ENCODE assay signal across 32 cellular contexts in the genomic region with DNA sequence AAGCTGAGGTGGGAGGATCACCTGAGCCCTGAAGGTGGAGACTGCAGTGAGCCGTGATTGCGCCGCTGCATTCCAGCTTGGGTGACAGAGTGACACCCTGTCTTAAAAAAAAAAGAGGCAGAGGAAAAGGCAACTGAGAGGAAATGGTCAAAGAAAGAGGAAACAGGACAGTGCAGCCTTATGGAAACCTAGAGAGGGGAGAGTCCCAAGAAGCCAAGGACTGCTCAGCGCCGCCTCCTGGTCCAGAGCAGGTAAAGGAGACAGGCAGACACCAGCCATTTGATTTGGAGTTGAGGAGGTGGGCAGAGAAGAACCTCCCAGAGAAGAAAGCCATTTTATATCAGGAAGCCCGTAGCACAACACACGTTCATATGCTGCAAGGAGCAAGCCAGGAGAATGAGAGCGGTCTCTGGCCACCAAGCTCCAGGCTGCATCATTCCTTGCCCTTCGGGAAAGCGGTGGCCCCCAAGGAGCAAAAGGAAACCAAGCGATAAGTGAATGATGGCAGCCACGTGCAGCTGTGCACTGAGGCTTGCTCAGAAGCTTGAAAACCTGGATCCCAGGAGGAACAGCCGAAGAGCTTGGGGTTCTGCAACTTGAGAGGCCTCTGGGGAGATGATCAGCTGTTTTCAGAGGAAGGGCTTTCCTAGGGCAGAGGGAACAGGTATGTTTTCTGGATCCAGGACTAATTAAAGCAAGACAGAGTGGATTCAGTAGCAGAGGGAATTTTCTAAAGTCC. TPM values are rescaled to one million over a fixed set of nuclear protein-coding genes. Genes with fewer than 3 reads are reported as not detected.
A peak's percentile ranks its signal among the peaks of the same experiment; 100 is the strongest.
DNase-seq lines count a peak whose midpoint lies in the region; ATAC-seq, FAIRE-seq and TF ChIP-seq lines count a peak whose summit lies in the region.
"Had no signal": no experiment of that assay in that cellular context is flagged by ENCODE, and none has a peak within 500 bp of the region (broad histone marks: within the 10 kb centered on the region; RNA-seq: fewer than 3 reads in every experiment).

No MANE protein-coding gene starts in this region.

- no peak for TF ChIP-seq POLR2A in NB4 (IDR thresholded peaks at IDR 0.05; ENCODE audit: extremely low read depth, insufficient read length)
- no peak for TF ChIP-seq POLR2A in GM12878 (IDR thresholded peaks at IDR 0.05; ENCODE audit: low read depth, low read length)

- peaks cover 24% of the 10 kb centered on the region for H3K4me1 Mint-ChIP-seq in neural progenitor cell
- no peaks in the 10 kb centered on the region for H3K4me1 Mint-ChIP-seq in natural killer cell
- H3K4me1 Mint-ChIP-seq: activated naive CD8-positive, alpha-beta T cell treated with anti-CD3 and anti-CD28 coated beads for 36 hours; CD8-positive, alpha-beta memory T cell had no signal

- ATAC-seq in GM12878 (peak; percentile 66), natural killer cell (no peak), lower lobe of right lung (no peak), left cardiac atrium (no peak), GM19397 (IDR thresholded peaks at IDR 0.05; ENCODE audit: unreplicated experiment) (no peak)
- ATAC-seq: activated CD8-positive, alpha-beta memory T cell treated with anti-CD3 and anti-CD28 coated beads, Interleukin-2, amount 10 ng/mL, durations not matched to agents 7 days and 5 days; effector memory CD8-positive, alpha-beta T cell; left colon had no signal

- no peaks in the 10 kb centered on the region for H3K9me3 ChIP-seq in GM12878 (replicated peaks; ENCODE audit: control insufficient read depth, insufficient read depth, low read length)
- H3K9me3 ChIP-seq in neural progenitor cell (ENCODE audit: low read depth): no peaks in the 10 kb centered on the region
- H3K9me3 ChIP-seq in lower lobe of right lung: no peaks in the 10 kb centered on the region
- H3K9me3 ChIP-seq: prostate gland, stomach had no signal

- TF ChIP-seq CTCF in GM12873 (IDR thresholded peaks at IDR 0.05; ENCODE audit: insufficient read depth, low read depth, low read length, missing control alignments) (peak; percentile 32), NB4 (IDR thresholded peaks at IDR 0.05; ENCODE audit: low read depth, low read length) (no peak), GM12878 (IDR thresholded peaks at IDR 0.05 in 2 of 3, conservative IDR thresholded peaks at IDR 0.05 in 1 of 3; ENCODE audit: control insufficient read depth in 2 of 3, extremely low read depth in 1 of 3, insufficient read depth in 1 of 3, low read depth in 3 of 3, low read length in 3 of 3) (peak; percentile 23 to 35 (median 29); a peak in 4 of 6 replicates), neural progenitor cell (IDR thresholded peaks at IDR 0.05) (no peak), natural killer cell (IDR thresholded peaks at IDR 0.05) (no peak), lower lobe of right lung (IDR thresholded peaks at IDR 0.05) (no peak)

- H3K27me3 Mint-ChIP-seq in neural progenitor cell (ENCODE audit: insufficient read depth, low read depth): no peaks in the 10 kb centered on the region
- peaks cover 0 to 9% of the 10 kb centered on the region in 2 donors for H3K27me3 Mint-ChIP-seq in natural killer cell (ENCODE audit: low read depth in 2 of 2)
- H3K27me3 Mint-ChIP-seq: activated CD8-positive, alpha-beta memory T cell treated with anti-CD3 and anti-CD28 coated beads, Interleukin-2, amount 10 ng/mL, durations not matched to agents 7 days and 5 days had no signal

- H3K36me3 Mint-ChIP-seq in neural progenitor cell: peaks cover 3% of the 10 kb centered on the region
- H3K36me3 Mint-ChIP-seq in natural killer cell: no peaks in the 10 kb centered on the region
- H3K36me3 Mint-ChIP-seq: activated CD8-positive, alpha-beta memory T cell treated with anti-CD3 and anti-CD28 coated beads, Interleukin-2, amount 10 ng/mL, durations not matched to agents 7 days and 5 days had no signal

- H3K4me2 ChIP-seq in GM12878 (ENCODE audit: control insufficient read depth, insufficient read depth) (no peak overlapping the region), neural progenitor cell (no peak overlapping the region)

- H2AFZ ChIP-seq in GM12878 (ENCODE audit: control insufficient read depth, low read depth, low read length) (no peak overlapping the region), neural progenitor cell (replicated peaks) (peak overlapping the region; percentile 58)

- TF ChIP-seq RAD21 in GM12878 (IDR thresholded peaks at IDR 0.05; ENCODE audit: insufficient read depth, low read depth, low read length): no peak

- WGBS in GM12878 (ENCODE audit: insufficient coverage, insufficient replicate concordance, low lambda C conversion rate, missing lambda C conversion rate): 67% methylated on average over 13 of the region's 13 CpGs

- H3K4me3 ChIP-seq in NB4 (ENCODE audit: low read depth, low read length): no peak overlapping the region
- no peak overlapping the region for H3K4me3 ChIP-seq in GM12878
- no peak overlapping the region for H3K4me3 ChIP-seq in neural progenitor cell
- H3K4me3 ChIP-seq in lower lobe of right lung: no peak overlapping the region
- H3K4me3 ChIP-seq: prostate gland, skin epidermis, stomach had no signal

- in situ Hi-C loops in GM12878 (cut with MboI): no loop called here

- H3K79me2 ChIP-seq in GM12878 (ENCODE audit: control insufficient read depth, insufficient read depth, low read length) (no peaks in the 10 kb centered on the region), neural progenitor cell (ENCODE audit: low read depth) (no peaks in the 10 kb centered on the region)

- intact Hi-C loops in GM12878 (cut with micrococcal nuclease; ENCODE audit: unreplicated experiment): no loop called here
- intact Hi-C loops in natural killer cell (cut with micrococcal nuclease): no loop called here
- intact Hi-C loops in lower lobe of right lung (cut with DNase I): no loop called here
- intact Hi-C loops in left cardiac atrium (cut with DNase I): no loop called here

- H3K4me1 ChIP-seq in GM12878 (ENCODE audit: control insufficient read depth, insufficient read depth, low read length) (no peaks in the 10 kb centered on the region), neural progenitor cell (peaks cover 13% of the 10 kb centered on the region), lower lobe of right lung (peaks cover 13% of the 10 kb centered on the region)
- H3K4me1 ChIP-seq: prostate gland had no signal

- H3K27ac ChIP-seq in GM12878 (ENCODE audit: control insufficient read depth, insufficient read depth): no peak overlapping the region
- H3K27ac ChIP-seq in neural progenitor cell: no peak overlapping the region
- H3K27ac ChIP-seq in lower lobe of right lung: no peak overlapping the region
- H3K27ac ChIP-seq: prostate gland, skin epidermis, stomach had no signal

- no peaks in the 10 kb centered on the region for H3K27me3 ChIP-seq in GM12878 (replicated peaks in 1 of 2; ENCODE audit: control insufficient read depth in 2 of 2, insufficient read depth in 2 of 2, low read length in 1 of 2)
- no peaks in the 10 kb centered on the region for H3K27me3 ChIP-seq in neural progenitor cell
- H3K27me3 ChIP-seq in lower lobe of right lung (ENCODE audit: low read depth): no peaks in the 10 kb centered on the region
- H3K27me3 ChIP-seq: stomach had no signal

- no peak for FAIRE-seq in GM12878 (lab: Jason Lieb, UNC)
- FAIRE-seq: GM18507 had no signal

- no peaks in the 10 kb centered on the region for H3F3A ChIP-seq in neural progenitor cell (ENCODE audit: low read depth)

- POLR2A ChIA-PET in GM12878 (lab: Charles Lee): no interaction called here

- no TSS peak for BruUV-seq in GM12878 (replicated peaks; lab: Mats Ljungman, UMichigan)

- no peak overlapping the region for H3K9ac ChIP-seq in GM12878 (ENCODE audit: control insufficient read depth, insufficient read depth, low read length)
- no peak overlapping the region for H3K9ac ChIP-seq in neural progenitor cell

- H3K9me3 Mint-ChIP-seq in neural progenitor cell (no peaks in the 10 kb centered on the region), natural killer cell (no peaks in the 10 kb centered on the region)
- H3K9me3 Mint-ChIP-seq: activated naive CD8-positive, alpha-beta T cell treated with anti-CD3 and anti-CD28 coated beads for 36 hours; CD8-positive, alpha-beta memory T cell; effector memory CD8-positive, alpha-beta T cell; neural crest cell had no signal

- peak; percentile 9 for DNase-seq in NB4 (ENCODE audit: low read depth)
- DNase-seq in GM12878 (ENCODE audit: low read depth, low spot score): no peak
- DNase-seq in neural progenitor cell (ENCODE audit: low spot score): no peak
- no peak for DNase-seq in natural killer cell
- no peak for DNase-seq in lower lobe of right lung
- no peak for DNase-seq in left cardiac atrium
- DNase-seq: activated CD4-positive, alpha-beta T cell treated with anti-CD3 and anti-CD28 coated beads for 4 hours; activated CD8-positive, alpha-beta memory T cell treated with anti-CD3 and anti-CD28 coated beads, Interleukin-2, amount 10 ng/mL, durations not matched to agents 7 days and 5 days; activated naive CD8-positive, alpha-beta T cell treated with anti-CD3 and anti-CD28 coated beads for 36 hours; CD8-positive, alpha-beta memory T cell; DND-41; effector memory CD8-positive, alpha-beta T cell; Kasumi-1; left colon; midbrain; NCI-H1417 treated with DMSO at 0.1 percent for 48 hours; NCI-H748 treated with DMSO at 0.1 percent for 48 hours; OCI-M1; Right ventricle myocardium superior; stimulated activated CD4-positive, alpha-beta T cell treated with anti-CD3 and anti-CD28 coated beads, Interleukin-4, amount 100 ng/mL, for 1 hour; stomach; SW 1271; trophoblast cell had no signal

- H3K4me3 Mint-ChIP-seq in neural progenitor cell (no peak overlapping the region), natural killer cell (no peak overlapping the region)
- H3K4me3 Mint-ChIP-seq: activated CD8-positive, alpha-beta memory T cell treated with anti-CD3 and anti-CD28 coated beads, Interleukin-2, amount 10 ng/mL, durations not matched to agents 7 days and 5 days; activated naive CD8-positive, alpha-beta T cell treated with anti-CD3 and anti-CD28 coated beads for 36 hours; CD8-positive, alpha-beta memory T cell; effector memory CD8-positive, alpha-beta T cell; neural crest cell had no signal

- CTCF ChIA-PET in GM12878 (lab: Yijun Ruan, JAX): interaction anchor here (1.0 to 1.5 kb wide), 2 partner anchors 11 to 116 kb away, joined by 3 to 4 read pairs; no protein-coding TSS in a partner anchor

- H4K20me1 ChIP-seq in GM12878 (ENCODE audit: control insufficient read depth, insufficient read depth): no peaks in the 10 kb centered on the region
- H4K20me1 ChIP-seq in neural progenitor cell (ENCODE audit: low read depth): no peaks in the 10 kb centered on the region

- H3K36me3 ChIP-seq in GM12878 (ENCODE audit: control insufficient read depth in 2 of 2, insufficient read depth in 2 of 2, low read length in 1 of 2) (no peaks in the 10 kb centered on the region), neural progenitor cell (no peaks in the 10 kb centered on the region), lower lobe of right lung (no peaks in the 10 kb centered on the region)
- H3K36me3 ChIP-seq: prostate gland had no signal

- TF ChIP-seq EP300 in GM12878 (IDR thresholded peaks at IDR 0.05; ENCODE audit: borderline replicate concordance in 1 of 2, control insufficient read depth in 1 of 2, low read depth in 2 of 2, low read length in 2 of 2): no peak

- no peak overlapping the region for H3K27ac Mint-ChIP-seq in neural progenitor cell
- no peak overlapping the region for H3K27ac Mint-ChIP-seq in natural killer cell
- H3K27ac Mint-ChIP-seq: activated CD8-positive, alpha-beta memory T cell treated with anti-CD3 and anti-CD28 coated beads, Interleukin-2, amount 10 ng/mL, durations not matched to agents 7 days and 5 days; activated naive CD8-positive, alpha-beta T cell treated with anti-CD3 and anti-CD28 coated beads for 36 hours; effector memory CD8-positive, alpha-beta T cell had no signal

- SMC1A ChIA-PET in GM12878 (lab: Charles Lee; ENCODE audit: uncharacterized antibody, unreplicated experiment): interaction anchor here (0.6 kb wide), 1 partner anchor 1038 kb away, joined by 4 read pairs; no protein-coding TSS in a partner anchor

- RAD21 ChIA-PET in GM12878 (lab: Charles Lee; ENCODE audit: unreplicated experiment): no interaction called here

RNA-seq across cellular contexts. Expression of a gene that starts 33.7 kb away (rescaled TPM):
- total RNA-seq in GM12878 (2013; cell fraction: nucleolus; rRNA removed): 10.5 and 12.8 TPM in 2 replicates
- total RNA-seq in GM12878 (2014; rRNA removed): 15.2 and 17.2 TPM in 2 replicates
- total RNA-seq in GM12878 (2014; rRNA removed; fragmentation: Illumina TruSeq; extraction: Trizol): 20.3 and 21.0 TPM in 2 replicates
- 22.1 and 22.4 TPM in 2 replicates for total RNA-seq in GM12878 (2021)
- polyA plus RNA-seq in GM12878 (2011; ENCODE audit: low read depth): 19.3 TPM
- 34.4 and 35.9 TPM in 2 replicates for polyA plus RNA-seq in GM12878 (2011; rRNA removed)
- polyA plus RNA-seq in GM12878 (2011; cell fraction: cytosol; rRNA removed): 24.7 and 27.5 TPM in 2 replicates
- 19.8 and 20.4 TPM in 2 replicates for polyA plus RNA-seq in GM12878 (2011; cell fraction: nucleus; rRNA removed)
- polyA plus RNA-seq in GM12878 (2012): 17.7 and 24.4 TPM in 2 replicates
- polyA plus RNA-seq in GM12878 (2014; fragmentation: Illumina TruSeq; extraction: Trizol): 18.1 and 25.8 TPM in 2 replicates
- 10 to 100 TPM; 11.0 to 18.4 TPM for polyA plus RNA-seq in GM12878 (2014; fragmentation: Nextera tagmentation; extraction: Ambion mirVana)
- 24.9 and 25.6 TPM in 2 replicates for polyA plus RNA-seq in GM12878 (2014; rRNA removed)
- polyA plus RNA-seq in GM12878 (2016; fragmentation: Nextera tagmentation; extraction: Ambion mirVana): 10 to 100 TPM; 23.9 to 25.3 TPM
- polyA minus RNA-seq in GM12878 (2011; rRNA and poly(A)+ RNA removed): 21.6 and 25.0 TPM in 2 replicates
- 10.4 and 13.6 TPM in 2 replicates for polyA minus RNA-seq in GM12878 (2011; cell fraction: cytosol; rRNA and poly(A)+ RNA removed)
- polyA minus RNA-seq in GM12878 (2011; cell fraction: nucleus; rRNA and poly(A)+ RNA removed): 5.4 and 8.3 TPM in 2 replicates
- 69.1 and 74.5 TPM in 2 replicates for total RNA-seq in neural progenitor cell (ENCODE audit: low replicate concordance)
- 10 to 100 TPM in 2 of 3 donors, 1 to 10 TPM in 1; 8.9 to 11.1 (median 10.0) TPM for total RNA-seq in natural killer cell
- 16.5 TPM for total RNA-seq in lower lobe of right lung
- total RNA-seq in left cardiac atrium: 10 to 100 TPM; 13.5 to 17.9 TPM

RNA-seq across cellular contexts. Expression of a gene that starts 34.4 kb away (rescaled TPM):
- total RNA-seq in GM12878 (2013; cell fraction: nucleolus; rRNA removed): 106 and 127 TPM in 2 replicates
- total RNA-seq in GM12878 (2014; rRNA removed): 66.7 and 75.5 TPM in 2 replicates
- total RNA-seq in GM12878 (2014; rRNA removed; fragmentation: Illumina TruSeq; extraction: Trizol): 135 TPM in 2 replicates
- total RNA-seq in GM12878 (2021): 52.2 and 55.7 TPM in 2 replicates
- 60.8 TPM for polyA plus RNA-seq in GM12878 (2011; ENCODE audit: low read depth)
- 86.9 and 161 TPM in 2 replicates for polyA plus RNA-seq in GM12878 (2011; rRNA removed)
- polyA plus RNA-seq in GM12878 (2011; cell fraction: cytosol; rRNA removed): 21.1 and 22.0 TPM in 2 replicates
- polyA plus RNA-seq in GM12878 (2011; cell fraction: nucleus; rRNA removed): 28.7 and 31.5 TPM in 2 replicates
- polyA plus RNA-seq in GM12878 (2012): 57.6 and 67.2 TPM in 2 replicates
- polyA plus RNA-seq in GM12878 (2014; fragmentation: Illumina TruSeq; extraction: Trizol): 127 and 172 TPM in 2 replicates
- 100 to 1,000 TPM; 202 to 242 TPM for polyA plus RNA-seq in GM12878 (2014; fragmentation: Nextera tagmentation; extraction: Ambion mirVana)
- 82.6 and 99.2 TPM in 2 replicates for polyA plus RNA-seq in GM12878 (2014; rRNA removed)
- polyA plus RNA-seq in GM12878 (2016; fragmentation: Nextera tagmentation; extraction: Ambion mirVana): 100 to 1,000 TPM; 170 to 202 TPM
- polyA minus RNA-seq in GM12878 (2011; rRNA and poly(A)+ RNA removed): 14.7 and 18.5 TPM in 2 replicates
- 8.2 and 9.7 TPM in 2 replicates for polyA minus RNA-seq in GM12878 (2011; cell fraction: cytosol; rRNA and poly(A)+ RNA removed)
- polyA minus RNA-seq in GM12878 (2011; cell fraction: nucleus; rRNA and poly(A)+ RNA removed): 25.1 and 30.4 TPM in 2 replicates
- total RNA-seq in neural progenitor cell (ENCODE audit: low replicate concordance): 48.4 and 54.0 TPM in 2 replicates
- total RNA-seq in natural killer cell: 10 to 100 TPM; 41.5 to 54.6 (median 41.6) TPM
- 23.7 TPM for total RNA-seq in lower lobe of right lung
- total RNA-seq in left cardiac atrium: 10 to 100 TPM; 15.1 to 16.6 TPM

RNA-seq across cellular contexts. Expression of a gene that starts 38.1 kb away (rescaled TPM):
- not detected in 2 replicates for total RNA-seq in GM12878 (2013; cell fraction: nucleolus; rRNA removed)
- not detected in 2 replicates for total RNA-seq in GM12878 (2014; rRNA removed)
- total RNA-seq in GM12878 (2014; rRNA removed; fragmentation: Illumina TruSeq; extraction: Trizol): not detected in 2 replicates
- not detected in 2 replicates for total RNA-seq in GM12878 (2021)
- polyA plus RNA-seq in GM12878 (2011; ENCODE audit: low read depth): not detected
- not detected in 2 replicates for polyA plus RNA-seq in GM12878 (2011; rRNA removed)
- polyA plus RNA-seq in GM12878 (2011; cell fraction: cytosol; rRNA removed): not detected in 2 replicates
- not detected in 2 replicates for polyA plus RNA-seq in GM12878 (2011; cell fraction: nucleus; rRNA removed)
- polyA plus RNA-seq in GM12878 (2012): not detected in 2 replicates
- not detected in 2 replicates for polyA plus RNA-seq in GM12878 (2014; fragmentation: Illumina TruSeq; extraction: Trizol)
- not detected for polyA plus RNA-seq in GM12878 (2014; fragmentation: Nextera tagmentation; extraction: Ambion mirVana)
- polyA plus RNA-seq in GM12878 (2014; rRNA removed): not detected in 2 replicates
- polyA plus RNA-seq in GM12878 (2016; fragmentation: Nextera tagmentation; extraction: Ambion mirVana): not detected
- polyA minus RNA-seq in GM12878 (2011; rRNA and poly(A)+ RNA removed): not detected in 2 replicates
- polyA minus RNA-seq in GM12878 (2011; cell fraction: cytosol; rRNA and poly(A)+ RNA removed): not detected in 2 replicates
- not detected in 2 replicates for polyA minus RNA-seq in GM12878 (2011; cell fraction: nucleus; rRNA and poly(A)+ RNA removed)
- total RNA-seq in neural progenitor cell (ENCODE audit: low replicate concordance): not detected in 2 replicates
- not detected for total RNA-seq in natural killer cell
- 13.7 TPM for total RNA-seq in lower lobe of right lung
- not detected for total RNA-seq in left cardiac atrium
- total RNA-seq: activated CD8-positive, alpha-beta memory T cell treated with anti-CD3 and anti-CD28 coated beads, Interleukin-2, amount 10 ng/mL, durations not matched to agents 7 days and 5 days; activated naive CD8-positive, alpha-beta T cell treated with anti-CD3 and anti-CD28 coated beads for 36 hours; CD8-positive, alpha-beta memory T cell; chondrocyte; glomerular endothelial cell; HT1080; left colon; neural crest cell; Right ventricle myocardium superior; stomach had no signal
- polyA plus RNA-seq: CD8-positive, alpha-beta memory T cell had no signal

Comparison
In these comparisons a context has a peak if more than half of its experiments do, and no peak if none do; other contexts are left out.
1. CTCF ChIP-seq: peak in GM12873 (single experiment) and GM12878 (3 of 3); none in NB4 (single experiment), neural progenitor cell (single experiment), natural killer cell (single experiment) and lower lobe of right lung (single experiment).
2. RNA of a gene that starts 38.1 kb away (total RNA-seq): 13.7 TPM in lower lobe of right lung (single experiment); not detected in GM12878, not detected in neural progenitor cell, not detected in natural killer cell and not detected in left cardiac atrium; every median in the first group is over 10 times any median in the second.